Comparison of ENCODE assay signal across 8 cellular contexts in genomic region chr9:83912194-83912593, GRCh38. TPM values are rescaled to one million over a fixed set of nuclear protein-coding genes. Genes with fewer than 3 reads are reported as not detected.
DNase-seq lines count a peak whose midpoint lies in the region; ATAC-seq, FAIRE-seq and TF ChIP-seq lines count a peak whose summit lies in the region.
"Not testable (repeated sequence)": the region's sequence is repeated elsewhere in the genome, so short reads cannot be mapped to it uniquely, and the experiment has no call there.

No MANE protein-coding gene starts in this region.

- H3K27ac Mint-ChIP-seq in astrocyte (ENCODE audit: unreplicated experiment): not testable (repeated sequence)

- not testable (repeated sequence) for H3K4me1 ChIP-seq in Loucy (ENCODE audit: insufficient read depth, low read length, poor library complexity, severe bottlenecking); astrocyte (ENCODE audit: insufficient read depth, low read length); transverse colon

- not testable (repeated sequence) for H3K79me2 ChIP-seq in Loucy (ENCODE audit: insufficient read depth, low read length); astrocyte (ENCODE audit: insufficient read depth, low read length)

- not testable (repeated sequence) for H3K9me2 ChIP-seq in Loucy (replicated peaks; ENCODE audit: low read depth, low read length)

- WGBS in transverse colon (ENCODE audit: low coverage in 1 of 2), 2 donors: 27 to 30% methylated on average over 3 of the region's 3 CpGs

- H3K27ac ChIP-seq in astrocyte (ENCODE audit: low read depth, low read length); transverse colon: not testable (repeated sequence)

- TF ChIP-seq CTCF in Loucy (conservative IDR thresholded peaks at IDR 0.05; ENCODE audit: low read length) (peak; percentile 44), astrocyte (IDR thresholded peaks at IDR 0.05; ENCODE audit: insufficient read depth, low read depth, low read length) (peak; percentile 24), fibroblast of villous mesenchyme (IDR thresholded peaks at IDR 0.05; ENCODE audit: insufficient read depth, low read depth, low read length) (peak; percentile 38), transverse colon (IDR thresholded peaks at IDR 0.05) (peak in 3 of 5 experiments; percentile 37 to 39 (median 37))

- ATAC-seq in GM21786 (IDR thresholded peaks at IDR 0.05; ENCODE audit: unreplicated experiment): peak; percentile 75

- H3K4me1 Mint-ChIP-seq in astrocyte (ENCODE audit: low read depth, unreplicated experiment): not testable (repeated sequence)

- H3K27me3 ChIP-seq in Loucy (ENCODE audit: insufficient read depth, low read length, poor library complexity, severe bottlenecking); astrocyte (ENCODE audit: insufficient read depth, low read length); transverse colon: not testable (repeated sequence)

- not testable (repeated sequence) for H3K4me3 Mint-ChIP-seq in astrocyte (ENCODE audit: unreplicated experiment)

- H3F3A ChIP-seq in Loucy (ENCODE audit: low read depth): not testable (repeated sequence)

- not testable (repeated sequence) for H3K27me3 Mint-ChIP-seq in astrocyte (ENCODE audit: low read depth, unreplicated experiment)

- DNase-seq in EH (ENCODE audit: low read depth) (peak; percentile 50), RPMI7951 (ENCODE audit: low read depth) (peak; percentile 19), fibroblast of villous mesenchyme (ENCODE audit: low read depth) (peak; percentile 30), midbrain (lab: John Stamatoyannopoulos, UW) (peak; percentile 30)
- not testable (repeated sequence) for DNase-seq in astrocyte (ENCODE audit: low read depth); transverse colon

- peak; percentile 95 for FAIRE-seq in astrocyte (lab: Jason Lieb, UNC)

- not testable (repeated sequence) for H3K9me3 ChIP-seq in Loucy (ENCODE audit: insufficient read depth, low read depth, low read length); astrocyte (ENCODE audit: insufficient read depth, low read depth, low read length); transverse colon

- H3K36me3 Mint-ChIP-seq in astrocyte (ENCODE audit: low read depth, unreplicated experiment): not testable (repeated sequence)

- H2AFZ ChIP-seq in Loucy (ENCODE audit: low read length); astrocyte (ENCODE audit: low read depth, low read length): not testable (repeated sequence)

- not testable (repeated sequence) for H3K9me3 Mint-ChIP-seq in astrocyte (ENCODE audit: unreplicated experiment)

- intact Hi-C loops in transverse colon (cut with DNase I; ENCODE audit: low total_unique reads): loop anchor here (10.0 kb wide), 1 partner anchor 953 kb away; no protein-coding TSS in a partner anchor

- not testable (repeated sequence) for H3K4me3 ChIP-seq in Loucy (ENCODE audit: low read length, poor library complexity, severe bottlenecking); astrocyte (ENCODE audit: insufficient read depth, low read depth, low read length); fibroblast of villous mesenchyme (ENCODE audit: low read depth, low read length); transverse colon

- not testable (repeated sequence) for H3K4me2 ChIP-seq in Loucy (ENCODE audit: low read depth, low read length, poor library complexity, severe bottlenecking); astrocyte (ENCODE audit: low read length)

- not testable (repeated sequence) for H4K20me1 ChIP-seq in Loucy (ENCODE audit: insufficient read depth, low read length, poor library complexity, severe bottlenecking); astrocyte (ENCODE audit: insufficient read depth, low read length)

- not testable (repeated sequence) for TF ChIP-seq POLR2A in transverse colon (IDR thresholded peaks at IDR 0.05)

- not testable (repeated sequence) for TF ChIP-seq EP300 in transverse colon (IDR thresholded peaks at IDR 0.05; ENCODE audit: low read depth)

- not testable (repeated sequence) for H3K9ac ChIP-seq in Loucy (ENCODE audit: low read depth, low read length, poor library complexity, severe bottlenecking); astrocyte (ENCODE audit: low read length)

- not testable (repeated sequence) for H3K36me3 ChIP-seq in Loucy (ENCODE audit: insufficient read depth, low read length); astrocyte (ENCODE audit: insufficient read depth, low read length); transverse colon

- in situ Hi-C loops in transverse colon (cut with MboI; ENCODE audit: low pct_ligation_motif_present in 1 of 4, low pct_unique_long_range_greater_than_20kb in 1 of 4, low sequenced_read_pairs in 3 of 4): loop anchor here in 3 of 4 donors (10.0 to 25.0 kb wide), 2 partner anchors 287 to 300 kb away; partner anchors contain the start of gene IDNK (in 3 of the 3)

RNA-seq across cellular contexts. Expression of gene KIF27, which starts 9.0 kb away (rescaled TPM):
- 0.10 TPM in 1 of 2 replicates, not detected in the other for total RNA-seq in RPMI7951 (2014; rRNA removed; shearing (Covaris generic))
- 2.2 and 3.0 TPM in 2 replicates for total RNA-seq in astrocyte
- 2.9 and 3.9 TPM in 2 replicates for total RNA-seq in fibroblast of villous mesenchyme
- 1 to 10 TPM in 3 of 4 donors, under 1 TPM in 1; 0.75 to 5.2 (median 3.6) TPM for total RNA-seq in transverse colon
